In the genomic region with DNA sequence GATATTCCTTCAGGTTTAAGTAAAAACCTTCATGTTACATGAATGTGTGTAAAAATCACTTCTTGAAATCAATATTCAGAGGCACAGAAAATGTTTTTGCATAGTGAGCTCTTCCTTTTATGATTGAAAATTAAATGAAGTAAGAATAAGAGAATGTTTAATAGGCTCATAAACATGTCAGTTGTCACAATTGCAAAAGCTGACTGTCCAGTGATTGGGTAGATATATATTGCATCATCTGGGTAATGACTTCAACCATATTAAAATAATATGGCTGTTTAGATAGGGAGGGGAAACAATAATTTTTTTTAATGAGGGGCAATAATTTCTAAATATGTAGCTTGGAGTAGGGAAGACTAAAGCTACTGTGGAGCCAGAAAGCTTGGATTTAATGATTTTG, we compare ENCODE assay signal across 1 cellular context.
A peak's percentile ranks its signal among the peaks of the same experiment; 100 is the strongest.
TF ChIP-seq lines count a peak whose summit lies in the region.

No MANE protein-coding gene starts in this region.

TF ChIP-seq in HEK293, 187 proteins besides CTCF, POLR2A, EP300 and RAD21 (continued from another document):
- TF ChIP-seq AEBP2 (tag by site-specific recombination; IDR thresholded peaks at IDR 0.05; ENCODE audit: borderline replicate concordance) (no peak), ZEB2 (tag by site-specific recombination; IDR thresholded peaks at IDR 0.05) (peak; percentile 65; the same call in 1 of the 2 replicates), ZNF202 (tag by site-specific recombination; IDR thresholded peaks at IDR 0.05; ENCODE audit: borderline replicate concordance) (no peak), ZNF658 (tag by site-specific recombination; IDR thresholded peaks at IDR 0.05) (no peak), ZNF677 (tag by site-specific recombination; IDR thresholded peaks at IDR 0.05) (no peak), PRDM10 (tag by site-specific recombination; IDR thresholded peaks at IDR 0.05) (no peak), OSR2 (tag by site-specific recombination; IDR thresholded peaks at IDR 0.05) (peak; percentile 55; the same call in 1 of the 2 replicates), ZNF112 (tag by site-specific recombination; IDR thresholded peaks at IDR 0.05) (no peak), ZNF660 (tag by site-specific recombination; IDR thresholded peaks at IDR 0.05) (no peak), ZNF423 (tag by site-specific recombination; IDR thresholded peaks at IDR 0.05) (no peak), ZBTB44 (tag by site-specific recombination; IDR thresholded peaks at IDR 0.05) (peak; percentile 28; the same call in 1 of the 2 replicates), ZNF843 (tag by site-specific recombination; IDR thresholded peaks at IDR 0.05) (peak; percentile 40; the same call in 1 of the 2 replicates), IKZF3 (tag by site-specific recombination; IDR thresholded peaks at IDR 0.05) (peak; percentile 40; the same call in 1 of the 2 replicates), ZNF292 (tag by site-specific recombination; IDR thresholded peaks at IDR 0.05; ENCODE audit: borderline replicate concordance, low read depth) (no peak), ZNF777 (tag by site-specific recombination; IDR thresholded peaks at IDR 0.05; ENCODE audit: borderline replicate concordance) (no peak), ZNF514 (tag by site-specific recombination; IDR thresholded peaks at IDR 0.05) (no peak), ZNF48 (tag by site-specific recombination; IDR thresholded peaks at IDR 0.05) (no peak), ZNF26 (tag by site-specific recombination; IDR thresholded peaks at IDR 0.05) (no peak), TSHZ1 (tag by site-specific recombination; IDR thresholded peaks at IDR 0.05; ENCODE audit: borderline replicate concordance) (0 out of 2 replicates have a peak, but pooled peaks have one; percentile 20), ZNF362 (tag by site-specific recombination; IDR thresholded peaks at IDR 0.05) (no peak), SP3 (tag by site-specific recombination; IDR thresholded peaks at IDR 0.05) (no peak)
- TF ChIP-seq, protein P1, sequence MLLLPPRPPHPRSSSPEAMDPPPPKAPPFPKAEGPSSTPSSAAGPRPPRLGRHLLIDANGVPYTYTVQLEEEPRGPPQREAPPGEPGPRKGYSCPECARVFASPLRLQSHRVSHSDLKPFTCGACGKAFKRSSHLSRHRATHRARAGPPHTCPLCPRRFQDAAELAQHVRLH (tag by site-specific recombination; IDR thresholded peaks at IDR 0.05), result peak; percentile 74; the same call in 1 of the 2 replicates
- TF ChIP-seq, protein P2, sequence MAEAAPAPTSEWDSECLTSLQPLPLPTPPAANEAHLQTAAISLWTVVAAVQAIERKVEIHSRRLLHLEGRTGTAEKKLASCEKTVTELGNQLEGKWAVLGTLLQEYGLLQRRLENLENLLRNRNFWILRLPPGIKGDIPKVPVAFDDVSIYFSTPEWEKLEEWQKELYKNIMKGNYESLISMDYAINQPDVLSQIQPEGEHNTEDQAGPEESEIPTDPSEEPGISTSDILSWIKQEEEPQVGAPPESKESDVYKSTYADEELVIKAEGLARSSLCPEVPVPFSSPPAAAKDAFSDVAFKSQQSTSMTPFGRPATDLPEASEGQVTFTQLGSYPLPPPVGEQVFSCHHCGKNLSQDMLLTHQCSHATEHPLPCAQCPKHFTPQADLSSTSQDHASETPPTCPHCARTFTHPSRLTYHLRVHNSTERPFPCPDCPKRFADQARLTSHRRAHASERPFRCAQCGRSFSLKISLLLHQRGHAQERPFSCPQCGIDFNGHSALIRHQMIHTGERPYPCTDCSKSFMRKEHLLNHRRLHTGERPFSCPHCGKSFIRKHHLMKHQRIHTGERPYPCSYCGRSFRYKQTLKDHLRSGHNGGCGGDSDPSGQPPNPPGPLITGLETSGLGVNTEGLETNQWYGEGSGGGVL (tag by site-specific recombination; IDR thresholded peaks at IDR 0.05), result peak; percentile 18; the same call in 1 of the 2 replicates
- TF ChIP-seq, protein P3, sequence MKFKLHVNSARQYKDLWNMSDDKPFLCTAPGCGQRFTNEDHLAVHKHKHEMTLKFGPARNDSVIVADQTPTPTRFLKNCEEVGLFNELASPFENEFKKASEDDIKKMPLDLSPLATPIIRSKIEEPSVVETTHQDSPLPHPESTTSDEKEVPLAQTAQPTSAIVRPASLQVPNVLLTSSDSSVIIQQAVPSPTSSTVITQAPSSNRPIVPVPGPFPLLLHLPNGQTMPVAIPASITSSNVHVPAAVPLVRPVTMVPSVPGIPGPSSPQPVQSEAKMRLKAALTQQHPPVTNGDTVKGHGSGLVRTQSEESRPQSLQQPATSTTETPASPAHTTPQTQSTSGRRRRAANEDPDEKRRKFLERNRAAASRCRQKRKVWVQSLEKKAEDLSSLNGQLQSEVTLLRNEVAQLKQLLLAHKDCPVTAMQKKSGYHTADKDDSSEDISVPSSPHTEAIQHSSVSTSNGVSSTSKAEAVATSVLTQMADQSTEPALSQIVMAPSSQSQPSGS (tag by site-specific recombination; IDR thresholded peaks at IDR 0.05; ENCODE audit: low read depth), result peak; percentile 25; the same call in 1 of the 2 replicates
- TF ChIP-seq, protein P4, sequence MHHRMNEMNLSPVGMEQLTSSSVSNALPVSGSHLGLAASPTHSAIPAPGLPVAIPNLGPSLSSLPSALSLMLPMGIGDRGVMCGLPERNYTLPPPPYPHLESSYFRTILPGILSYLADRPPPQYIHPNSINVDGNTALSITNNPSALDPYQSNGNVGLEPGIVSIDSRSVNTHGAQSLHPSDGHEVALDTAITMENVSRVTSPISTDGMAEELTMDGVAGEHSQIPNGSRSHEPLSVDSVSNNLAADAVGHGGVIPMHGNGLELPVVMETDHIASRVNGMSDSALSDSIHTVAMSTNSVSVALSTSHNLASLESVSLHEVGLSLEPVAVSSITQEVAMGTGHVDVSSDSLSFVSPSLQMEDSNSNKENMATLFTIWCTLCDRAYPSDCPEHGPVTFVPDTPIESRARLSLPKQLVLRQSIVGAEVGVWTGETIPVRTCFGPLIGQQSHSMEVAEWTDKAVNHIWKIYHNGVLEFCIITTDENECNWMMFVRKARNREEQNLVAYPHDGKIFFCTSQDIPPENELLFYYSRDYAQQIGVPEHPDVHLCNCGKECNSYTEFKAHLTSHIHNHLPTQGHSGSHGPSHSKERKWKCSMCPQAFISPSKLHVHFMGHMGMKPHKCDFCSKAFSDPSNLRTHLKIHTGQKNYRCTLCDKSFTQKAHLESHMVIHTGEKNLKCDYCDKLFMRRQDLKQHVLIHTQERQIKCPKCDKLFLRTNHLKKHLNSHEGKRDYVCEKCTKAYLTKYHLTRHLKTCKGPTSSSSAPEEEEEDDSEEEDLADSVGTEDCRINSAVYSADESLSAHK (tag by site-specific recombination; IDR thresholded peaks at IDR 0.05), result peak; percentile 43; the same call in 1 of the 2 replicates
- TF ChIP-seq, protein P5, sequence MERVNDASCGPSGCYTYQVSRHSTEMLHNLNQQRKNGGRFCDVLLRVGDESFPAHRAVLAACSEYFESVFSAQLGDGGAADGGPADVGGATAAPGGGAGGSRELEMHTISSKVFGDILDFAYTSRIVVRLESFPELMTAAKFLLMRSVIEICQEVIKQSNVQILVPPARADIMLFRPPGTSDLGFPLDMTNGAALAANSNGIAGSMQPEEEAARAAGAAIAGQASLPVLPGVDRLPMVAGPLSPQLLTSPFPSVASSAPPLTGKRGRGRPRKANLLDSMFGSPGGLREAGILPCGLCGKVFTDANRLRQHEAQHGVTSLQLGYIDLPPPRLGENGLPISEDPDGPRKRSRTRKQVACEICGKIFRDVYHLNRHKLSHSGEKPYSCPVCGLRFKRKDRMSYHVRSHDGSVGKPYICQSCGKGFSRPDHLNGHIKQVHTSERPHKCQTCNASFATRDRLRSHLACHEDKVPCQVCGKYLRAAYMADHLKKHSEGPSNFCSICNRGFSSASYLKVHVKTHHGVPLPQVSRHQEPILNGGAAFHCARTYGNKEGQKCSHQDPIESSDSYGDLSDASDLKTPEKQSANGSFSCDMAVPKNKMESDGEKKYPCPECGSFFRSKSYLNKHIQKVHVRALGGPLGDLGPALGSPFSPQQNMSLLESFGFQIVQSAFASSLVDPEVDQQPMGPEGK (tag by site-specific recombination; IDR thresholded peaks at IDR 0.05), result no peak
TF ChIP-seq in HEK293: peak in this region for 14.
